In genomic region chr11:19646921-19647320, GRCh38 we compare ENCODE assay signal across 15 cellular contexts.
DNase-seq lines count a peak whose midpoint lies in the region; ATAC-seq, FAIRE-seq and TF ChIP-seq lines count a peak whose summit lies in the region.
"Had no signal": no experiment of that assay in that cellular context is flagged by ENCODE, and none has a peak within 500 bp of the region (broad histone marks: within the 10 kb centered on the region; RNA-seq: fewer than 3 reads in every experiment).

No MANE protein-coding gene starts in this region.

- intact Hi-C loops in K562 (cut with micrococcal nuclease): no loop called here

- no peak overlapping the region for H3K27ac ChIP-seq in K562 (ENCODE audit: extremely low read depth, low read depth, low read length)
- no peak overlapping the region for H3K27ac ChIP-seq in MM.1S (ENCODE audit: low read length)
- H3K27ac ChIP-seq: BLaER1 treated with 17β-estradiol and CSF1 and Interleukin-3, amounts not matched to agents 10 nM and 100 nM; KMS-11; psoas muscle; suprapubic skin had no signal

- H3K9me1 ChIP-seq in K562 (ENCODE audit: control insufficient read depth, insufficient read depth, low read length): no peaks in the 10 kb centered on the region

- H3K9me2 ChIP-seq in MM.1S (replicated peaks; ENCODE audit: insufficient read depth, low read length): no peaks in the 10 kb centered on the region

- TF ChIP-seq EP300 in K562 (IDR thresholded peaks at IDR 0.05; ENCODE audit: low read length): no peak

- H3K9me3 ChIP-seq in K562 (replicated peaks; ENCODE audit: control insufficient read depth, insufficient read depth, low read depth, low read length) (no peaks in the 10 kb centered on the region), MM.1S (replicated peaks; ENCODE audit: insufficient read depth, low read length) (no peaks in the 10 kb centered on the region)
- H3K9me3 ChIP-seq: BLaER1 treated with 17β-estradiol and CSF1 and Interleukin-3, amounts not matched to agents 10 nM and 100 nM; psoas muscle; suprapubic skin had no signal

- no peaks in the 10 kb centered on the region for H4K20me1 ChIP-seq in K562 (replicated peaks; ENCODE audit: control insufficient read depth, insufficient read depth, low read length)
- H4K20me1 ChIP-seq in MM.1S (ENCODE audit: insufficient read depth, low read length): no peaks in the 10 kb centered on the region
- H4K20me1 ChIP-seq: BLaER1 treated with 17β-estradiol and CSF1 and Interleukin-3, amounts not matched to agents 10 nM and 100 nM had no signal

- H3F3A ChIP-seq in MM.1S (ENCODE audit: insufficient read depth, low read length): no peaks in the 10 kb centered on the region

- H3K4me3 ChIP-seq in K562 (no peak overlapping the region), MM.1S (ENCODE audit: low read length) (no peak overlapping the region)
- H3K4me3 ChIP-seq: BLaER1 treated with 17β-estradiol and CSF1 and Interleukin-3, amounts not matched to agents 10 nM and 100 nM; psoas muscle; suprapubic skin had no signal

- no TSS peak for BruUV-seq in K562 (replicated peaks; lab: Mats Ljungman, UMichigan)

- no peak for ATAC-seq in K562
- no peak for ATAC-seq in HG03342 (IDR thresholded peaks at IDR 0.05; ENCODE audit: unreplicated experiment)

- POLR2A ChIA-PET in K562 (lab: Yijun Ruan, JAX): no interaction called here

- no peaks in the 10 kb centered on the region for H3K36me3 ChIP-seq in K562 (ENCODE audit: control insufficient read depth, insufficient read depth, low read length)
- no peaks in the 10 kb centered on the region for H3K36me3 ChIP-seq in MM.1S (replicated peaks; ENCODE audit: insufficient read depth, low read length)
- H3K36me3 ChIP-seq: BLaER1 treated with 17β-estradiol and CSF1 and Interleukin-3, amounts not matched to agents 10 nM and 100 nM; suprapubic skin had no signal

- H3K79me2 ChIP-seq in K562 (ENCODE audit: control insufficient read depth, insufficient read depth, low read length): no peaks in the 10 kb centered on the region
- no peaks in the 10 kb centered on the region for H3K79me2 ChIP-seq in MM.1S (ENCODE audit: low read length)

- no peak for FAIRE-seq in K562 (lab: Jason Lieb, UNC)
- FAIRE-seq: H1 had no signal

- TF ChIP-seq POLR2A in K562 (conservative IDR thresholded peaks at IDR 0.05): no peak

- H3K4me2 ChIP-seq in K562 (ENCODE audit: insufficient read depth, low read length) (no peak overlapping the region), MM.1S (ENCODE audit: low read depth, low read length) (no peak overlapping the region)
- H3K4me2 ChIP-seq: KMS-11 had no signal

- 0% methylated on average over 3 of the region's 3 CpGs for WGBS in K562 (ENCODE audit: insufficient coverage, low coverage, missing lambda C conversion rate)

- TF ChIP-seq RAD21 in K562 (CRISPR knock-in tag; conservative IDR thresholded peaks at IDR 0.05 in 1 of 2, IDR thresholded peaks at IDR 0.05 in 1 of 2): no peak

- CTCF ChIA-PET in K562 (lab: Yijun Ruan, JAX; ENCODE audit: low intra/inter-chr PET ratio): no interaction called here

- H3K27me3 ChIP-seq in K562 (ENCODE audit: control insufficient read depth in 2 of 2, insufficient read depth in 2 of 2, low read length in 2 of 2) (peaks cover 0 to 3% of the 10 kb centered on the region in 2 experiments; a peak in 1 of 5 replicates), MM.1S (replicated peaks; ENCODE audit: insufficient read depth, low read length) (no peaks in the 10 kb centered on the region)
- H3K27me3 ChIP-seq: BLaER1 treated with 17β-estradiol and CSF1 and Interleukin-3, amounts not matched to agents 10 nM and 100 nM; suprapubic skin had no signal

- TF ChIP-seq CTCF in K562 (IDR thresholded peaks at IDR 0.05 in 2 of 3, conservative IDR thresholded peaks at IDR 0.05 in 1 of 3; ENCODE audit: insufficient read depth in 2 of 3, low read depth in 1 of 3, low read length in 3 of 3) (no peak), MM.1S (IDR thresholded peaks at IDR 0.05; ENCODE audit: low read length) (no peak)

- H3K9ac ChIP-seq in K562 (ENCODE audit: insufficient read depth in 1 of 2, low read depth in 2 of 2, low read length in 2 of 2) (no peak overlapping the region), MM.1S (ENCODE audit: low read length) (no peak overlapping the region)
- H3K9ac ChIP-seq: BLaER1 treated with 17β-estradiol and CSF1 and Interleukin-3, amounts not matched to agents 10 nM and 100 nM; KMS-11 had no signal

- in situ Hi-C loops in K562 (cut with MboI): no loop called here

- peak; percentile 69 for DNase-seq in AG08396 (ENCODE audit: low spot score)
- peak; percentile 99 for DNase-seq in LHCN-M2 (ENCODE audit: low read depth)
- DNase-seq in K562 (ENCODE audit: extremely low read depth in 1 of 4, low spot score in 3 of 4): no peak
- peak; percentile 88 for DNase-seq in kidney tubule cell (ENCODE audit: low spot score)
- no peak for DNase-seq in NCI-H2171 treated with DMSO at 0.1 percent for 48 hours (lab: John Stamatoyannopoulos, UW)
- DNase-seq in MM.1S: no peak
- DNase-seq in NCI-H526 treated with DMSO at 0.1 percent for 48 hours (lab: John Stamatoyannopoulos, UW): no peak
- DNase-seq: cerebellar nuclear complex, Right ventricle myocardium superior had no signal

- no peaks in the 10 kb centered on the region for H3K4me1 ChIP-seq in K562 (replicated peaks in 1 of 2; ENCODE audit: control insufficient read depth in 2 of 2, insufficient read depth in 2 of 2, low read length in 2 of 2)
- no peaks in the 10 kb centered on the region for H3K4me1 ChIP-seq in MM.1S (ENCODE audit: low read length)
- H3K4me1 ChIP-seq: psoas muscle had no signal

- H2AFZ ChIP-seq in K562 (ENCODE audit: low read depth, low read length): no peak overlapping the region
- H2AFZ ChIP-seq in MM.1S (ENCODE audit: low read length): no peak overlapping the region

TF ChIP-seq in K562, 482 proteins besides CTCF, POLR2A, EP300 and RAD21:
- TF ChIP-seq SREBF1 (IDR thresholded peaks at IDR 0.05; ENCODE audit: borderline replicate concordance, low read depth, low read length): no peak
- TF ChIP-seq TEAD1 (CRISPR knock-in tag; IDR thresholded peaks at IDR 0.05): peak in 1 of 2 experiments; percentile 58; a peak in 1 of 4 replicates
- 0 out of 2 replicates have a peak, but pooled peaks have one; percentile 40 for TF ChIP-seq HES1 (IDR thresholded peaks at IDR 0.05; ENCODE audit: low read depth)
TF ChIP-seq in K562: peak in this region for 2.

Comparison
In these comparisons a context has a peak if more than half of its experiments do, and no peak if none do; other contexts are left out.
1. DNase-seq: peak in AG08396 (single experiment), LHCN-M2 (single experiment) and kidney tubule cell (single experiment); none in K562 (0 of 4), NCI-H2171 treated with DMSO at 0.1 percent for 48 hours (single experiment), MM.1S (single experiment) and NCI-H526 treated with DMSO at 0.1 percent for 48 hours (single experiment).